Comparison of ENCODE assay signal across 33 cellular contexts in genomic region chr18:75525331-75525730, GRCh38.
"Had no signal": no experiment of that assay in that cellular context is flagged by ENCODE, and none has a peak within 500 bp of the region (broad histone marks: within the 10 kb centered on the region; RNA-seq: fewer than 3 reads in every experiment).

No MANE protein-coding gene starts in this region.

- DNase-seq: activated B cell treated with CpG ODN at 0.5 μM for 24 hours; activated CD4-positive, alpha-beta memory T cell treated with anti-CD3 and anti-CD28 coated beads for 36 hours; activated CD4-positive, alpha-beta T cell treated with anti-CD3 and anti-CD28 coated beads for 4 hours; activated CD4-positive, alpha-beta T cell treated with anti-CD3 and anti-CD28 coated beads, Interleukin-2, amount 10 ng/mL, durations not matched to agents 24 days and 14 days; activated CD4-positive, alpha-beta T cell treated with anti-CD3 and anti-CD28 coated beads, Interleukin-2, amount 50 U/mL, for 1 hour; activated CD4-positive, alpha-beta T cell treated with anti-CD3 and anti-CD28 coated beads, Interleukin-2, amount 50 U/mL, for 4 hours; activated CD4-positive, CD25-positive, alpha-beta regulatory T cell treated with anti-CD3 and anti-CD28 coated beads, Interleukin-2, amount 50 U/mL, for 72 hours; activated CD8-positive, alpha-beta memory T cell treated with anti-CD3 and anti-CD28 coated beads, Interleukin-2, amount 50 U/mL, for 4 hours; activated CD8-positive, alpha-beta T cell treated with anti-CD3 and anti-CD28 coated beads for 36 hours; activated effector memory CD4-positive, alpha-beta T cell treated with anti-CD3 and anti-CD28 coated beads, Interleukin-2, amount 50 U/mL, for 16 hours; activated gamma-delta T cell treated with Interleukin-2 at 50 U/mL for 16 hours; activated naive CD4-positive, alpha-beta T cell; activated naive CD4-positive, alpha-beta T cell treated with anti-CD3 and anti-CD28 coated beads for 36 hours; activated naive CD4-positive, alpha-beta T cell treated with anti-CD3 and anti-CD28 coated beads, Interleukin-2, amount 50 U/mL, for 16 hours; activated naive CD8-positive, alpha-beta T cell treated with anti-CD3 and anti-CD28 coated beads for 36 hours; activated T-cell treated with anti-CD3 and anti-CD28 coated beads for 4 hours; activated T-cell treated with anti-CD3 and anti-CD28 coated beads, Interleukin-2, amount 50 U/mL, for 1 hour; activated T-cell treated with anti-CD3 and anti-CD28 coated beads, Interleukin-2, amount 50 U/mL, for 4 hours; activated T-cell treated with anti-CD3 and anti-CD28 coated beads, Interleukin-2, amount 50 U/mL, for 72 hours; adrenal gland; amniotic stem cell; aorta; body of pancreas; brain microvascular endothelial cell; caudate nucleus; T-helper 1 cell; T-helper 2 cell; T-helper 9 cell had no signal

- H3K36me3 ChIP-seq: adrenal gland, brain microvascular endothelial cell, cardiac muscle cell had no signal

- H3K27ac ChIP-seq: adrenal gland, body of pancreas, brain microvascular endothelial cell, cardiac muscle cell, VCaP had no signal

- H3K4me1 ChIP-seq: adrenal gland, body of pancreas had no signal

- FAIRE-seq: astrocyte, bronchial epithelial cell, TTC549 had no signal

- H3K27me3 ChIP-seq: adrenal gland, body of pancreas, brain microvascular endothelial cell, cardiac muscle cell had no signal

- H3K4me3 ChIP-seq: adrenal gland, body of pancreas, cardiac muscle cell had no signal

- H3K9me3 ChIP-seq: adrenal gland, body of pancreas had no signal
